Comparison of ENCODE assay signal across 23 cellular contexts in the genomic region with DNA sequence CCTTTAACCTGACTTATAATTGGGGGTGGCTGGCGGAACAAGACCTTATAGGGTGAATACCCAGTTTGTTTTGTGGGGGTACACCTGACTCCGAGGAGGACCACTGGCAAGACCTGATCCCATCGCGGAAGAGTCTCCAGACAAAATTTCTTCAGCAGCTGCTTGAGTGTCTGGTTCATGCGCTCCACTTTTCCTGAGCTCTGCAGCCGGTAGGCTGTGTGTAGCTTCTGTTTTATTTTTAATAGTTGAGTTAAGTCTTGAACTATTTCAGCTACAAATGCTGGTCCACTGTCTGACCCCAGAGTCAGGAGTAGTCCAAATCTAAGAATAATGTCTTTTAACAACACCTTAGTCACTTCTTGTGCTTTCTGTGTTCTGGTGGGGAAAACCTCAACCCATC. TPM values are rescaled to one million over a fixed set of nuclear protein-coding genes. Genes with fewer than 3 reads are reported as not detected.
"Had no signal": no experiment of that assay in that cellular context is flagged by ENCODE, and none has a peak within 500 bp of the region (broad histone marks: within the 10 kb centered on the region; RNA-seq: fewer than 3 reads in every experiment).

No MANE protein-coding gene starts in this region.

- H3K27ac ChIP-seq: dorsolateral prefrontal cortex, epithelial cell of prostate, gastrocnemius medialis, lower lobe of right lung, neural progenitor cell, prostate gland, right atrium auricular region, spleen had no signal

- H3K4me3 ChIP-seq: dorsolateral prefrontal cortex, gastrocnemius medialis, lower lobe of right lung, neural progenitor cell, prostate gland, right atrium auricular region, spleen had no signal

- H3K36me3 Mint-ChIP-seq: memory B cell; naive thymus-derived CD4-positive, alpha-beta T cell; neural progenitor cell; stimulated activated naive B cell treated with anti-CD40 and anti-IgM and Interleukin-4, amounts not matched to agents 10 μg/mL and 1 μg/mL and 100 μg/mL, for 72 hours had no signal

- H3K27me3 ChIP-seq: gastrocnemius medialis, neural progenitor cell, right atrium auricular region, spleen had no signal

- H3K9ac ChIP-seq: neural progenitor cell had no signal

- H3K4me2 ChIP-seq: neural progenitor cell had no signal

- H3K36me3 ChIP-seq: gastrocnemius medialis, lower lobe of right lung, neural progenitor cell, prostate gland, right atrium auricular region, spleen had no signal

- FAIRE-seq: keratinocyte had no signal

- H3K4me1 Mint-ChIP-seq: naive thymus-derived CD4-positive, alpha-beta T cell; stimulated activated naive B cell treated with anti-CD40 and anti-IgM and Interleukin-4, amounts not matched to agents 10 μg/mL and 1 μg/mL and 100 μg/mL, for 72 hours had no signal

- H3K9me3 ChIP-seq: gastrocnemius medialis, lower lobe of right lung, prostate gland, right atrium auricular region, spleen had no signal

- H3K9me3 Mint-ChIP-seq: memory B cell; naive thymus-derived CD4-positive, alpha-beta T cell; stimulated activated naive B cell treated with anti-CD40 and anti-IgM and Interleukin-4, amounts not matched to agents 10 μg/mL and 1 μg/mL and 100 μg/mL, for 72 hours; stimulated activated naive CD8-positive, alpha-beta T cell treated with anti-CD3 and anti-CD28 coated beads, Interleukin-15, Interleukin-2, amounts not matched to agents 100 ng/mL and 50 ng/mL, for 24 hours had no signal

- ATAC-seq: esophagus mucosa; gastrocnemius medialis; left ventricle myocardium superior; lower lobe of right lung; naive thymus-derived CD4-positive, alpha-beta T cell; sciatic nerve; stimulated activated naive B cell treated with anti-CD40 and anti-IgM and Interleukin-4, amounts not matched to agents 10 μg/mL and 1 μg/mL and 100 μg/mL, for 72 hours had no signal

- H3K27ac Mint-ChIP-seq: memory B cell; naive thymus-derived CD4-positive, alpha-beta T cell; stimulated activated naive B cell treated with anti-CD40 and anti-IgM and Interleukin-4, amounts not matched to agents 10 μg/mL and 1 μg/mL and 100 μg/mL, for 72 hours; stimulated activated naive CD8-positive, alpha-beta T cell treated with anti-CD3 and anti-CD28 coated beads, Interleukin-15, Interleukin-2, amounts not matched to agents 100 ng/mL and 50 ng/mL, for 24 hours had no signal

- H3K4me3 Mint-ChIP-seq: memory B cell; naive thymus-derived CD4-positive, alpha-beta T cell; nephron; neural progenitor cell; stimulated activated naive B cell treated with anti-CD40 and anti-IgM and Interleukin-4, amounts not matched to agents 10 μg/mL and 1 μg/mL and 100 μg/mL, for 72 hours; stimulated activated naive CD8-positive, alpha-beta T cell treated with anti-CD3 and anti-CD28 coated beads, Interleukin-15, Interleukin-2, amounts not matched to agents 100 ng/mL and 50 ng/mL, for 24 hours had no signal

- H2AFZ ChIP-seq: neural progenitor cell had no signal

- DNase-seq: cerebellar nuclear complex; dorsolateral prefrontal cortex; effector CD4-positive, alpha-beta T cell; foreskin fibroblast; gastrocnemius medialis; head of caudate nucleus; left ventricle myocardium superior; lower lobe of right lung; naive thymus-derived CD4-positive, alpha-beta T cell; spleen; stimulated activated naive B cell treated with anti-CD40 and anti-IgM and Interleukin-4, amounts not matched to agents 10 μg/mL and 1 μg/mL and 100 μg/mL, for 72 hours; trophoblast cell had no signal

- H3K4me1 ChIP-seq: lower lobe of right lung, prostate gland had no signal

RNA-seq across cellular contexts. Expression of gene NOX5, which starts 21.2 kb away (rescaled TPM):
- total RNA-seq: gastrocnemius medialis, left ventricle myocardium superior, lower lobe of right lung, mononuclear cell had no signal
- polyA plus RNA-seq: naive thymus-derived CD4-positive, alpha-beta T cell had no signal
